8 cellular contexts compared by ENCODE assay signal in the genomic region with DNA sequence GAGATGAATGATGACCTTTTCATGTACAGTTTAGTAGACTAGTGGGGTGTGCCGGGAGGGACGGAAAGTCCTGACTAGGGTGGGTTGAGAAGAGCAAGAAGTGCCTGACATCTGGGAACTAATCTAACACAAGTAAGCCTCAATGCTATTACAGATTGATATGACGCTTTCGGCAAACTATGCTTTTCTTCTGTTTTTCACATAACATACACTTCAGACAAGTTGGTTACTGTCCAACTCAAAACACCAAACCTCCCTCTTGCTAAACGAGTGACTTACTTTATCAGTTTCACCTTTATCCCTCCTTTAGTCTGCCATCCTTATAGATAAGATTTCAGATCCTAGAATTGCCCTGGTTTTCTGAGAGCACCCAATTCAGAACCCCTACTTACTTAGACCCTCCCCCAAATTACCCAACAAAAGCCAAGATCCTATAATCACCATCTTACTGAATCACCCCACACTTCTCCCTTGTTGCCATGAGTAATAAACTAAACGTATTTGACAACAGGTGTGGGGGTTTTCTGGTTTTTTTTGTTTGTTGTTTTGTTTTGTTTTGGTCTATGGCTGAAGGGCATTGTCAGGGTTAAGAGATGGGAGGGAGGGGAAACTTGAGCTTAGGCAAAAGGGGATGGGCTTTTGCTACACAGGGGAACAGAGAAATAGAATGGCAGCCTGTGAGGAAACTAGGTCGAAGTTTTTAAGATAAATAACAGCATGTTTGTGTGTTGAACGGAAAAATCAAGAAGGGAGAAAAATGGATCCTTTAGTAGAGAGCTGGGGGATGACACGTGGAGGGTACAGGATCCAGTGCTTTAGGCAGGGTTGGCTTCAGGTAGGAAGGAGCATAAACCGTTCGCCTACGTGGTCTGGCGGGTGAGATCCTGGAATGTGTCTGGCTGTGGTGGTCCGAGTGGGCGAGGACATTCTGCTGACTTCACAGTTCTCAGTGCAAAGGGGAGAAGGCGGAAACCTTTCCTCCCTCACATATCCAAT. TPM values are rescaled to one million over a fixed set of nuclear protein-coding genes. Genes with fewer than 3 reads are reported as not detected.
DNase-seq lines count a peak whose midpoint lies in the region; ATAC-seq and TF ChIP-seq lines count a peak whose summit lies in the region.

No MANE protein-coding gene starts in this region.

- ATAC-seq in GM19324 (IDR thresholded peaks at IDR 0.05; ENCODE audit: low FRiP score, unreplicated experiment) (no peak), GM21717 (IDR thresholded peaks at IDR 0.05; ENCODE audit: unreplicated experiment) (no peak)

- TF ChIP-seq CTCF in epithelial cell of esophagus (IDR thresholded peaks at IDR 0.05; ENCODE audit: insufficient read depth, low read depth, low read length, missing control alignments), result no peak

- peak overlapping the region; percentile 80 for H3K4me3 ChIP-seq in epithelial cell of esophagus (ENCODE audit: low read length)

- peak; percentile 23 for DNase-seq in EL
- peak; percentile 19 for DNase-seq in NCI-H526 treated with DMSO at 0.1 percent for 48 hours (lab: John Stamatoyannopoulos, UW)
- peak; percentile 22 for DNase-seq in epithelial cell of esophagus (ENCODE audit: low read depth)
- DNase-seq in myocyte (ENCODE audit: low read depth), result peak; percentile 18
- no peak for DNase-seq in A172 (ENCODE audit: low spot score)
- DNase-seq in NCI-H146 treated with DMSO at 0.1 percent for 48 hours (lab: John Stamatoyannopoulos, UW; ENCODE audit: unreplicated experiment), result no peak

RNA-seq across cellular contexts. Expression of gene PSMA3, which starts 6.1 kb away (rescaled TPM):
- 83.0 and 88.5 TPM in 2 replicates for total RNA-seq in myocyte
- polyA plus RNA-seq in myocyte (2012), result 80.7 TPM
- total RNA-seq in A172 (2014; rRNA removed; shearing (Covaris generic)), result 163 and 205 TPM in 2 replicates

RNA-seq across cellular contexts. Expression of gene ACTR10, which starts 38.6 kb away (rescaled TPM):
- total RNA-seq in myocyte, result 95.1 and 100 TPM in 2 replicates
- 82.7 TPM for polyA plus RNA-seq in myocyte (2012)
- 78.3 and 81.8 TPM in 2 replicates for total RNA-seq in A172 (2014; rRNA removed; shearing (Covaris generic))

RNA-seq across cellular contexts. Expression of gene ARID4A, which starts 59.8 kb away (rescaled TPM):
- total RNA-seq in myocyte, result 11.8 and 12.2 TPM in 2 replicates
- 4.5 TPM for polyA plus RNA-seq in myocyte (2012)
- 4.2 and 4.6 TPM in 2 replicates for total RNA-seq in A172 (2014; rRNA removed; shearing (Covaris generic))

Comparison
In these comparisons a context has a peak if more than half of its experiments do, and no peak if none do; other contexts are left out.
1. DNase-seq: peak in EL (single experiment), NCI-H526 treated with DMSO at 0.1 percent for 48 hours (single experiment), epithelial cell of esophagus (single experiment) and myocyte (single experiment); none in A172 (single experiment) and NCI-H146 treated with DMSO at 0.1 percent for 48 hours (single experiment).